Comparison of ENCODE assay signal across 1 cellular context in genomic region chr16:3482659-3483241, GRCh38.
TF ChIP-seq lines count a peak whose summit lies in the region.

No MANE protein-coding gene starts in this region.

TF ChIP-seq in WTC11, 78 proteins besides CTCF, POLR2A, EP300 and RAD21 (continued from another document):
- TF ChIP-seq SMAD3 (CRISPR knock-in tag; IDR thresholded peaks at IDR 0.05; ENCODE audit: borderline replicate concordance), result no peak
- no peak for TF ChIP-seq FOXP4 (CRISPR knock-in tag; IDR thresholded peaks at IDR 0.05)
- no peak for TF ChIP-seq ZNF423 (CRISPR knock-in tag; IDR thresholded peaks at IDR 0.05)
- no peak for TF ChIP-seq OVOL2 (CRISPR knock-in tag; IDR thresholded peaks at IDR 0.05; ENCODE audit: borderline replicate concordance)
- TF ChIP-seq ZNF532 (CRISPR knock-in tag; IDR thresholded peaks at IDR 0.05; ENCODE audit: borderline replicate concordance), result no peak
- TF ChIP-seq JUN (CRISPR knock-in tag; IDR thresholded peaks at IDR 0.05), result no peak
- TF ChIP-seq MAX (CRISPR knock-in tag; IDR thresholded peaks at IDR 0.05), result no peak
